Comparison of ENCODE assay signal across 1 cellular context in genomic region chr1:53220171-53220961, GRCh38.
A peak's percentile ranks its signal among the peaks of the same experiment; 100 is the strongest.
TF ChIP-seq lines count a peak whose summit lies in the region.

Gene CZIB (minus strand): TSS chr1:53220634. CDS start chr1:53220575, 59 bp downstream.

TF ChIP-seq in GM12878, 131 proteins besides CTCF, POLR2A, EP300 and RAD21 (continued from another document):
- TF ChIP-seq STAT3 (IDR thresholded peaks at IDR 0.05; ENCODE audit: low read depth, low read length) (no peak), E2F4 (IDR thresholded peaks at IDR 0.05; ENCODE audit: low read depth, low read length) (no peak; the same call in 1 of the 2 replicates), LARP7 (IDR thresholded peaks at IDR 0.05) (peak; percentile 90), BMI1 (IDR thresholded peaks at IDR 0.05; ENCODE audit: borderline replicate concordance) (no peak)
TF ChIP-seq in GM12878: peak in this region for 54.
